ENCODE assay signal across 7 cellular contexts in the genomic region with DNA sequence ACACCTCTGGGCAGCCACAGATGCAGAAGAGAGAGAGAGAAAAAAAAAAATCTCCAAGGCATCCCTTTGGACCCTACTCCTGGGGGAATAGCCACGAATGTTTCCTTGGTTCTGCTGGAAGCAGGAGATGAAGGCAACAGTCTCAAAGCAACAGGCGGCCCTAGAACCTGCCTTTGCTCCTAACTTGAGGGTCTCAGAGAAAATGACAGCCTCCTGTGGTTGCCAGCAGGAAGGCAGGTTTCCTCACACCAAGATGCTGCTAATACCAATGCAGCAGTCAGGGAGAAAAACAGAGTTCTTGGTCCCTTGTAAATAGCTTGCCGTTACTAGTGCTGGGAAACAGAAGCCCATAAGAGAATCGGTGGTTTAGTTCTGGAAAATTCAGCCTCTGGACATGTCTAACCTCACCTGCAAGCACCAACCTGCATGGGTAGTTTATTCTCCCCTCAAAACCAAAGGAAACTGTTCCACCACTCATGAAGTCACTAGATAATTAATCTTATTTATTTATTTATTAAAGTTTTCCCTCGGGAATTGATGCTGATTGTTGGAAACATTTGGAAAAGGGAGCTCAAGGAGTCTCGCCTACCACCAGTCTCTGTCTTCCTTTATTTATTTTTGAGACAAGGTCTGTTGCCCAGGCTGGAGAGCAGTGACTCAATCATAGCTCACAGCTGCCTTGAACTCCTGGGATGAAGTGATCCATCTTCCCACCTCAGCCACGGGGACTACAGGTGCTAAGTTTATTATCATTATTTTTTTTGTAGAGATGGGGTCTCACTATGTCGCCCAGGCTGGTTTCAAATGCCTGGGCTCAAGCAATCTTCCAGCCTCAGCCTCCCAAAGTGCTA. TPM values are rescaled to one million over a fixed set of nuclear protein-coding genes. Genes with fewer than 3 reads are reported as not detected.
DNase-seq lines count a peak whose midpoint lies in the region; ATAC-seq, FAIRE-seq and TF ChIP-seq lines count a peak whose summit lies in the region.

No MANE protein-coding gene starts in this region.

- peak overlapping the region; percentile 58 for H3K4me3 ChIP-seq in hepatocyte
- H3K4me3 ChIP-seq in skin epidermis: peak overlapping the region in 6 of 7 experiments; percentile 35 to 49 (median 46)
- peak overlapping the region in 1 of 4 donors; percentile 50 for H3K4me3 ChIP-seq in pancreas

- H3K4me1 ChIP-seq in hepatocyte (ENCODE audit: insufficient read depth) (peaks cover 5% of the 10 kb centered on the region), pancreas (peaks cover 0 to 4% (median 0%) of the 10 kb centered on the region in 3 donors)

- intact Hi-C loops in pancreas (cut with DNase I): no loop called here

- H3K9me3 Mint-ChIP-seq in T-cell: no peaks in the 10 kb centered on the region

- H3K4me3 Mint-ChIP-seq in T-cell: peak overlapping the region; percentile 57 to 71 (median 59)

- DNase-seq in T-cell (peak in 1 of 34 experiments; percentile 1), hepatocyte (ENCODE audit: low spot score) (no peak), pancreas (no peak), foreskin melanocyte (no peak)

- TF ChIP-seq CTCF in hepatocyte (IDR thresholded peaks at IDR 0.05; ENCODE audit: poor library complexity) (no peak), pancreas (IDR thresholded peaks at IDR 0.05) (no peak)

- WGBS in hepatocyte (ENCODE audit: low lambda C conversion rate, missing lambda C conversion rate): 46% methylated on average over 8 of the region's 8 CpGs
- WGBS in pancreas, 2 donors: 23 to 30% methylated on average over 8 of the region's 8 CpGs

- H3K27ac ChIP-seq in hepatocyte (no peak overlapping the region), skin epidermis (peak overlapping the region in 2 of 21 experiments; percentile 63 to 68), pancreas (no peak overlapping the region)

- peaks cover 4 to 12% (median 11%) of the 10 kb centered on the region in 3 donors for H3K4me1 Mint-ChIP-seq in T-cell

- no peaks in the 10 kb centered on the region for H3K36me3 Mint-ChIP-seq in T-cell

- H3K36me3 ChIP-seq in hepatocyte (replicated peaks; ENCODE audit: insufficient read depth, low read depth) (no peaks in the 10 kb centered on the region), pancreas (no peaks in the 10 kb centered on the region)

- peak overlapping the region; percentile 99 for H3K4me2 ChIP-seq in hepatocyte

- H4K20me1 ChIP-seq in hepatocyte (ENCODE audit: insufficient read depth, poor library complexity, severe bottlenecking): no peaks in the 10 kb centered on the region

- no peak for FAIRE-seq in pancreas (lab: Jason Lieb, UNC)

- H3K9me2 ChIP-seq in hepatocyte (replicated peaks; ENCODE audit: insufficient read depth): no peaks in the 10 kb centered on the region

- ATAC-seq in GM19351 (IDR thresholded peaks at IDR 0.05; ENCODE audit: unreplicated experiment) (peak; percentile 41), T-cell (replicated peaks in 1 of 4) (no peak), pancreas (no peak), HG03442 (IDR thresholded peaks at IDR 0.05; ENCODE audit: unreplicated experiment) (no peak)

- H3K27me3 ChIP-seq in hepatocyte (peaks cover 46% of the 10 kb centered on the region), pancreas (peaks cover 0 to 16% (median 0%) of the 10 kb centered on the region in 4 donors)

- CTCF ChIA-PET in T-cell (lab: Charles Lee): interaction anchor here in 1 of 2 donors (0.5 kb wide), 1 partner anchor 217 kb away, joined by 4 read pairs; no protein-coding TSS in a partner anchor

- no peak overlapping the region for H3K27ac Mint-ChIP-seq in T-cell

- peaks cover 37 to 61% of the 10 kb centered on the region in 2 donors for H3K27me3 Mint-ChIP-seq in T-cell

- no peaks in the 10 kb centered on the region for H3K79me2 ChIP-seq in hepatocyte

- H3K9me3 ChIP-seq in hepatocyte (ENCODE audit: low read depth) (no peaks in the 10 kb centered on the region), pancreas (no peaks in the 10 kb centered on the region)

- POLR2A ChIA-PET in T-cell (lab: Charles Lee): no interaction called here

- no peak overlapping the region for H2AFZ ChIP-seq in hepatocyte

RNA-seq across cellular contexts. Expression of gene FRMD4B, which starts 0.9 kb away (rescaled TPM):
- 10 to 100 TPM in 3 of 5 donors, 1 to 10 TPM in 2; 5.5 to 23.1 (median 10.9) TPM for total RNA-seq in T-cell
- total RNA-seq in hepatocyte: 20.7 and 28.1 TPM in 2 replicates
- polyA plus RNA-seq in hepatocyte: 10.8 and 12.1 TPM in 2 replicates
- total RNA-seq in pancreas: 10 to 100 TPM in 2 of 6 donors, 1 to 10 TPM in 4; 4.9 to 20.0 (median 9.3) TPM
- polyA plus RNA-seq in pancreas: 1 to 10 TPM; 5.2 to 6.0 TPM
